25 cellular contexts compared by ENCODE assay signal in the genomic region with DNA sequence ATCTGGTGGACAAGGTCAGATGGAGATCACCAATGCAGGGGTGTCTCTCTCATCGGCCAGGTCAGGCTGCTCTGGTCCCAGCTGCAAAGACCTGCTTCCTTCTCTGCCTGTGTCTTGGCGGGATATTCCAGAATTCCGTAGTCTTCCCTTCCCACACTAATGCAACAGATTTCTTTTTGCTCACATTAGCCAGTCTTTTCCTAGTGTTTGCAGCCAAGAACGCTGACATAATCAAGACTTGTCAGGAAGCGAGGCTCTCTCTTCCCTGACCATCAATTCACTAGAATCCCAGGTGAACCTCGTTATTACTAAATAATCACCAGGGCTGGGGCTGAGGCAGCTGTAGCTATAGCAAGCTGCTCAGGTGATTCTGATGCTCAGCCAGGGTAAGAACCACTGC. TPM values are rescaled to one million over a fixed set of nuclear protein-coding genes. Genes with fewer than 3 reads are reported as not detected.
"Had no signal": no experiment of that assay in that cellular context is flagged by ENCODE, and none has a peak within 500 bp of the region (broad histone marks: within the 10 kb centered on the region; RNA-seq: fewer than 3 reads in every experiment).

No MANE protein-coding gene starts in this region.

- DNase-seq: activated B cell treated with CpG ODN at 0.5 μM for 24 hours; activated CD4-positive, alpha-beta T cell treated with anti-CD3 and anti-CD28 coated beads for 36 hours; activated CD4-positive, alpha-beta T cell treated with anti-CD3 and anti-CD28 coated beads, Interleukin-2, amount 50 U/mL, for 4 hours; activated CD8-positive, alpha-beta memory T cell treated with anti-CD3 and anti-CD28 coated beads for 24 hours; activated CD8-positive, alpha-beta memory T cell treated with anti-CD3 and anti-CD28 coated beads, Interleukin-2, amount 50 U/mL, for 4 hours; activated naive CD4-positive, alpha-beta T cell; activated T-cell treated with anti-CD3 and anti-CD28 coated beads, Interleukin-2, amount 50 U/mL, for 4 hours; adrenal gland; esophagus squamous epithelium; left colon; lower lobe of right lung; mesendoderm; nephron progenitor cell; occipital lobe; spleen; stimulated activated CD4-positive, alpha-beta T cell treated with anti-CD3 and anti-CD28 coated beads, Interleukin-4, amount 100 ng/mL, for 1 hour; stimulated activated naive CD4-positive, alpha-beta T cell; T1000 had no signal

- H3K27ac ChIP-seq: adrenal gland, ascending aorta, dorsolateral prefrontal cortex, esophagus squamous epithelium, lower lobe of right lung, spleen, thoracic aorta had no signal

- H3K4me3 ChIP-seq: adrenal gland, ascending aorta, dorsolateral prefrontal cortex, esophagus squamous epithelium, lower lobe of right lung, mucosa of descending colon, spleen, thoracic aorta had no signal

- FAIRE-seq: colon, keratinocyte had no signal

- H3K9me3 ChIP-seq: adrenal gland, ascending aorta, esophagus squamous epithelium, lower lobe of right lung, mucosa of descending colon, spleen, thoracic aorta had no signal

- H3K27me3 ChIP-seq: adrenal gland, ascending aorta, dorsolateral prefrontal cortex, esophagus squamous epithelium, spleen had no signal

- ATAC-seq: activated CD4-positive, alpha-beta T cell treated with anti-CD3 and anti-CD28 coated beads for 36 hours; activated T-cell treated with anti-CD3 and anti-CD28 coated beads, Interleukin-2, amount 50 U/mL, for 4 hours had no signal

- H3K36me3 ChIP-seq: adrenal gland, lower lobe of right lung, thoracic aorta had no signal

RNA-seq across cellular contexts. Expression of a gene that starts 43.3 kb away (rescaled TPM):
- total RNA-seq: activated T-cell treated with anti-CD3 and anti-CD28 coated beads, Interleukin-2, amount 50 U/mL, for 4 hours; activated T-helper 2 cell treated with anti-CD3 and anti-CD28 coated beads, Interferon-gamma antibody, Interleukin-2, Interleukin-4, amounts not matched to agents 10 μg/mL and 5 μg/mL and 100 μg/mL, durations not matched to agents 14 hours and 24 hours and 36 hours had no signal
